ENCODE assay signal across 1 cellular context in the genomic region with DNA sequence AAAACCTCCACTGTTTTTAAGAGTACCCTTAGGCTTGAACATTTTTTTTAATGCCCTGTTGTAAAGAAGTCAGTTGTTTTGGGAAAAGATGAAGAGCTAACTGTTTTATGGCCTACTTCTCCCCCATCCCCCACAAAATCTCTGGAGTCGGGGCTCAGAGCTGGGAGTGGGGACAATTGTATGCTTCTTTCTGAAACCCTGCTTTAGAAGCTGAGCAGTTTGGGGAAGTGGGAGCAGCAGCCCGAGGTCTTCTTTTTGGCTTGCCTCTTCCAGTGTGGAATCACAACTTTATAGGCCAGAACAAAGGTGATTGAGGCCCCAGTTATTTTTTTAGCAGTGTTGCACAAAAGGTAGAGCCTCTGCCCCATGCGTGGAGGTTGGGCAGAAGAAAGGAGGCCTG.
TF ChIP-seq lines count a peak whose summit lies in the region.

No MANE protein-coding gene starts in this region.

TF ChIP-seq in GM12878, 131 proteins besides CTCF, POLR2A, EP300 and RAD21:
- TF ChIP-seq SRF (IDR thresholded peaks at IDR 0.05; ENCODE audit: low read depth in 2 of 2, low read length in 2 of 2) = no peak
- TF ChIP-seq NR2F1 (conservative IDR thresholded peaks at IDR 0.05) = no peak
- TF ChIP-seq CBX3 (IDR thresholded peaks at IDR 0.05; ENCODE audit: borderline replicate concordance, low read depth) = no peak
- TF ChIP-seq SPI1 (IDR thresholded peaks at IDR 0.05; ENCODE audit: borderline replicate concordance, insufficient read depth, low read depth, low read length) = peak; percentile 65; the same call in 1 of the 2 replicates
- no peak for TF ChIP-seq ZNF622 (IDR thresholded peaks at IDR 0.05)
- TF ChIP-seq FOS (IDR thresholded peaks at IDR 0.05; ENCODE audit: borderline replicate concordance, extremely low read depth, insufficient read length) = no peak
- TF ChIP-seq TAF1 (IDR thresholded peaks at IDR 0.05; ENCODE audit: borderline replicate concordance, low read depth, low read length) = no peak
- TF ChIP-seq, protein P1, sequence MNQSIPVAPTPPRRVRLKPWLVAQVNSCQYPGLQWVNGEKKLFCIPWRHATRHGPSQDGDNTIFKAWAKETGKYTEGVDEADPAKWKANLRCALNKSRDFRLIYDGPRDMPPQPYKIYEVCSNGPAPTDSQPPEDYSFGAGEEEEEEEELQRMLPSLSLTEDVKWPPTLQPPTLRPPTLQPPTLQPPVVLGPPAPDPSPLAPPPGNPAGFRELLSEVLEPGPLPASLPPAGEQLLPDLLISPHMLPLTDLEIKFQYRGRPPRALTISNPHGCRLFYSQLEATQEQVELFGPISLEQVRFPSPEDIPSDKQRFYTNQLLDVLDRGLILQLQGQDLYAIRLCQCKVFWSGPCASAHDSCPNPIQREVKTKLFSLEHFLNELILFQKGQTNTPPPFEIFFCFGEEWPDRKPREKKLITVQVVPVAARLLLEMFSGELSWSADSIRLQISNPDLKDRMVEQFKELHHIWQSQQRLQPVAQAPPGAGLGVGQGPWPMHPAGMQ (IDR thresholded peaks at IDR 0.05; ENCODE audit: borderline replicate concordance) = no peak
- TF ChIP-seq MEF2B (IDR thresholded peaks at IDR 0.05; ENCODE audit: partially characterized antibody, poor library complexity, severe bottlenecking) = no peak
TF ChIP-seq in GM12878: peak in this region for 1.
